Comparison of ENCODE assay signal across 8 cellular contexts in the genomic region with DNA sequence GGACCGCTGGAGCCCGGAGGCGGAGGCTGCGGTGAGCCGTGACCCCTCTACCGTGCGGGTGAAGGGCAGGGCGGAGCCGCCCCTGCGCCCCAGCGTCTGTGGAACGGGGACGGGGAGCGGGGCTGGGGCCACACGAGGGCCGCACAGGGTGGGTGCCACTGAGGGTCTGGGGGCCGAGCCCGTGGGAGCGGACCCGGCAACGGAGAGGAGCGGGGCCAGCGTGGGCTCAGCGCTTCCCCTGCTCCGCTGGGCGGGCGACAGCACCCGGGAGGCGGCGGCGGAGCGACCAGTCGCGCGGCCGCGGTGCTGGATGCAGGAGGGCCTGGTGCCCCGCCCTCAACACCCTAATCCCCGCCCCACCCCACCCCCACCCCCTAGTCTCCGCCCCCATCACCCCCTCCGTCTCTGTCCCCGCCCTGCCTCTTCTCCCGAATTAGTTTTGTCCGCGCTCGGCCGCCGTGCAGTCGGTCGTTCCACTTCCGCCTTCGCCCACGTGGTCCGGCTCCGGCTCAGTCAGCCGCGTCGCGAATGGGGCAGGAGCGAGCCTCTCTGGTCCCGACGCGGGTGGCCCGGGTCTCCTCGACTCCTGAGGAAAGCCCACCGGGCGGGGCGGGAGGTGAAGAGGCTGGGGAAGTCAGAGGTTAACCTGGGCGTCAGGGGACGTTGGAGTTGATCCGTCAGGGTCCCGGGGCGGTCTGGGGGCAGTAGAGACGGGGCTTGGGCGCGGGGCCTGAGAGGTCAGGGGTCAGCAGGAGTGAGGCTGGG. TPM values are rescaled to one million over a fixed set of nuclear protein-coding genes. Genes with fewer than 3 reads are reported as not detected.
DNase-seq lines count a peak whose midpoint lies in the region; ATAC-seq and TF ChIP-seq lines count a peak whose summit lies in the region.

Gene PUS1, plus strand, starts transcription at position 512 of the 765 bp plus-strand sequence. CDS start 447 bp downstream, outside the sequence.

- H3K36me3 ChIP-seq in GM06990 (ENCODE audit: control insufficient read depth, insufficient read depth, low read length) (peaks cover 12% of the 10 kb centered on the region), testis (ENCODE audit: low read depth, missing control alignments) (no peaks in the 10 kb centered on the region)

- no peaks in the 10 kb centered on the region for H3K27me3 Mint-ChIP-seq in activated naive CD4-positive, alpha-beta T cell treated with anti-CD3 and anti-CD28 coated beads, Interleukin-2, amount 50 U/mL, for 24 hours

- no peaks in the 10 kb centered on the region for H3K9me3 ChIP-seq in testis

- TF ChIP-seq POLR2A in testis (IDR thresholded peaks at IDR 0.05), result no peak

- ATAC-seq in HG02571 (IDR thresholded peaks at IDR 0.05; ENCODE audit: unreplicated experiment) (peak; percentile 67), SK-N-SH treated with all-trans-retinoic acid at 6 μM for 48 hours (peak; percentile 87), omental fat pad (ENCODE audit: low FRiP score) (peak; percentile 84)

- no peaks in the 10 kb centered on the region for H3K9me3 Mint-ChIP-seq in activated naive CD4-positive, alpha-beta T cell treated with anti-CD3 and anti-CD28 coated beads, Interleukin-2, amount 50 U/mL, for 24 hours

- H3K36me3 Mint-ChIP-seq in activated naive CD4-positive, alpha-beta T cell treated with anti-CD3 and anti-CD28 coated beads, Interleukin-2, amount 50 U/mL, for 24 hours, result peaks cover 16% of the 10 kb centered on the region

- peak within 1 kb of the TSS; percentile 41 to 80 for H3K27ac ChIP-seq in testis

- H3K27me3 ChIP-seq in GM06990 (replicated peaks; ENCODE audit: control insufficient read depth, insufficient read depth, low read length), result no peaks in the 10 kb centered on the region
- H3K27me3 ChIP-seq in testis, result no peaks in the 10 kb centered on the region

- WGBS in testis, 2 donors, result 1% methylated on average over 42 to 63 of the region's 76 CpGs

- H3K4me1 ChIP-seq in testis, result peaks cover 3% of the 10 kb centered on the region

- peak within 1 kb of the TSS; percentile 96 for H3K4me3 Mint-ChIP-seq in activated naive CD4-positive, alpha-beta T cell treated with anti-CD3 and anti-CD28 coated beads, Interleukin-2, amount 50 U/mL, for 24 hours

- intact Hi-C loops in testis (cut with DNase I; ENCODE audit: low total_unique reads), result no loop called here

- peak; percentile 90 for DNase-seq in GM06990 (ENCODE audit: extremely low read depth, insufficient read length)
- peak; percentile 71 for DNase-seq in NCI-H1048 (lab: John Stamatoyannopoulos, UW)
- DNase-seq in glomerular endothelial cell (ENCODE audit: extremely low read depth, low read depth, low spot score), result peak; percentile 36
- DNase-seq in omental fat pad (ENCODE audit: low spot score), result peak; percentile 75
- DNase-seq in testis, result peak; percentile 94

- H3K4me3 ChIP-seq in GM06990 (replicated peaks; ENCODE audit: low read depth, low read length) (peak within 1 kb of the TSS; percentile 98), testis (peak within 1 kb of the TSS; percentile 65 to 81)

- peaks cover 22% of the 10 kb centered on the region for H3K4me1 Mint-ChIP-seq in activated naive CD4-positive, alpha-beta T cell treated with anti-CD3 and anti-CD28 coated beads, Interleukin-2, amount 50 U/mL, for 24 hours

- TF ChIP-seq CTCF in GM06990 (IDR thresholded peaks at IDR 0.05; ENCODE audit: insufficient read depth, low read length, poor library complexity, severe bottlenecking) (no peak), omental fat pad (IDR thresholded peaks at IDR 0.05) (no peak), testis (IDR thresholded peaks at IDR 0.05) (no peak)

- peak within 1 kb of the TSS; percentile 94 for H3K27ac Mint-ChIP-seq in activated naive CD4-positive, alpha-beta T cell treated with anti-CD3 and anti-CD28 coated beads, Interleukin-2, amount 50 U/mL, for 24 hours

TF ChIP-seq in SK-N-SH treated with all-trans-retinoic acid at 6 μM for 48 hours, 23 proteins besides CTCF, POLR2A, EP300 and RAD21:
- TF ChIP-seq, protein P1, sequence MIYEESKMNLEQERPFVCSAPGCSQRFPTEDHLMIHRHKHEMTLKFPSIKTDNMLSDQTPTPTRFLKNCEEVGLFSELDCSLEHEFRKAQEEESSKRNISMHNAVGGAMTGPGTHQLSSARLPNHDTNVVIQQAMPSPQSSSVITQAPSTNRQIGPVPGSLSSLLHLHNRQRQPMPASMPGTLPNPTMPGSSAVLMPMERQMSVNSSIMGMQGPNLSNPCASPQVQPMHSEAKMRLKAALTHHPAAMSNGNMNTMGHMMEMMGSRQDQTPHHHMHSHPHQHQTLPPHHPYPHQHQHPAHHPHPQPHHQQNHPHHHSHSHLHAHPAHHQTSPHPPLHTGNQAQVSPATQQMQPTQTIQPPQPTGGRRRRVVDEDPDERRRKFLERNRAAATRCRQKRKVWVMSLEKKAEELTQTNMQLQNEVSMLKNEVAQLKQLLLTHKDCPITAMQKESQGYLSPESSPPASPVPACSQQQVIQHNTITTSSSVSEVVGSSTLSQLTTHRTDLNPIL (CRISPR knock-in tag; IDR thresholded peaks at IDR 0.05; ENCODE audit: low read depth), result no peak
- TF ChIP-seq, protein P2, sequence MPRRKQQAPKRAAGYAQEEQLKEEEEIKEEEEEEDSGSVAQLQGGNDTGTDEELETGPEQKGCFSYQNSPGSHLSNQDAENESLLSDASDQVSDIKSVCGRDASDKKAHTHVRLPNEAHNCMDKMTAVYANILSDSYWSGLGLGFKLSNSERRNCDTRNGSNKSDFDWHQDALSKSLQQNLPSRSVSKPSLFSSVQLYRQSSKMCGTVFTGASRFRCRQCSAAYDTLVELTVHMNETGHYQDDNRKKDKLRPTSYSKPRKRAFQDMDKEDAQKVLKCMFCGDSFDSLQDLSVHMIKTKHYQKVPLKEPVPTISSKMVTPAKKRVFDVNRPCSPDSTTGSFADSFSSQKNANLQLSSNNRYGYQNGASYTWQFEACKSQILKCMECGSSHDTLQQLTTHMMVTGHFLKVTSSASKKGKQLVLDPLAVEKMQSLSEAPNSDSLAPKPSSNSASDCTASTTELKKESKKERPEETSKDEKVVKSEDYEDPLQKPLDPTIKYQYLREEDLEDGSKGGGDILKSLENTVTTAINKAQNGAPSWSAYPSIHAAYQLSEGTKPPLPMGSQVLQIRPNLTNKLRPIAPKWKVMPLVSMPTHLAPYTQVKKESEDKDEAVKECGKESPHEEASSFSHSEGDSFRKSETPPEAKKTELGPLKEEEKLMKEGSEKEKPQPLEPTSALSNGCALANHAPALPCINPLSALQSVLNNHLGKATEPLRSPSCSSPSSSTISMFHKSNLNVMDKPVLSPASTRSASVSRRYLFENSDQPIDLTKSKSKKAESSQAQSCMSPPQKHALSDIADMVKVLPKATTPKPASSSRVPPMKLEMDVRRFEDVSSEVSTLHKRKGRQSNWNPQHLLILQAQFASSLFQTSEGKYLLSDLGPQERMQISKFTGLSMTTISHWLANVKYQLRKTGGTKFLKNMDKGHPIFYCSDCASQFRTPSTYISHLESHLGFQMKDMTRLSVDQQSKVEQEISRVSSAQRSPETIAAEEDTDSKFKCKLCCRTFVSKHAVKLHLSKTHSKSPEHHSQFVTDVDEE (CRISPR knock-in tag; IDR thresholded peaks at IDR 0.05), result no peak
- TF ChIP-seq SNAI2 (CRISPR knock-in tag; IDR thresholded peaks at IDR 0.05) (no peak), BACH2 (CRISPR knock-in tag; IDR thresholded peaks at IDR 0.05; ENCODE audit: borderline replicate concordance) (no peak), TCF4 (CRISPR knock-in tag; IDR thresholded peaks at IDR 0.05; ENCODE audit: borderline replicate concordance) (no peak), TOX (CRISPR knock-in tag; IDR thresholded peaks at IDR 0.05; ENCODE audit: borderline replicate concordance) (no peak), ZNF8 (CRISPR knock-in tag; IDR thresholded peaks at IDR 0.05) (no peak), ISL1 (CRISPR knock-in tag; IDR thresholded peaks at IDR 0.05) (no peak), POU6F1 (CRISPR knock-in tag; IDR thresholded peaks at IDR 0.05; ENCODE audit: borderline replicate concordance, low read depth) (no peak)

RNA-seq across cellular contexts. Expression of gene PUS1, which starts in this region (rescaled TPM):
- total RNA-seq in glomerular endothelial cell, result 20.0 and 25.4 TPM in 2 replicates
- total RNA-seq in omental fat pad, result 10 to 100 TPM; 11.2 to 62.2 (median 17.0) TPM
- 10 to 100 TPM; 25.2 to 26.0 TPM for total RNA-seq in testis
- 16.9 TPM for polyA plus RNA-seq in testis (ENCODE audit: insufficient read depth, low read depth, low replicate concordance)

Comparison
In these comparisons a context has a peak if more than half of its experiments do, and no peak if none do; other contexts are left out.
1. Peak in every context shown above with its lines: DNase-seq, ATAC-seq, H3K4me3 ChIP-seq and H3K27ac ChIP-seq.
2. DNase-seq: peak in every context shown above with its lines; median percentile 94 in testis; 90 in GM06990; 75 in omental fat pad; 71 in NCI-H1048; 36 in glomerular endothelial cell.